In genomic region chr5:58800410-58800809, GRCh38 we compare ENCODE assay signal across 27 cellular contexts.
"Had no signal": no experiment of that assay in that cellular context is flagged by ENCODE, and none has a peak within 500 bp of the region (broad histone marks: within the 10 kb centered on the region; RNA-seq: fewer than 3 reads in every experiment).

No MANE protein-coding gene starts in this region.

- DNase-seq: activated CD4-positive, alpha-beta T cell treated with anti-CD3 and anti-CD28 coated beads for 36 hours; activated CD4-positive, alpha-beta T cell treated with anti-CD3 and anti-CD28 coated beads, Interleukin-2, amount 50 U/mL, for 4 hours; activated CD4-positive, CD25-positive, alpha-beta regulatory T cell; activated effector memory CD4-positive, alpha-beta T cell treated with Interleukin-2 at 50 U/mL for 16 hours; activated naive CD4-positive, alpha-beta T cell treated with Interleukin-2 at 50 U/mL for 16 hours; activated naive CD8-positive, alpha-beta T cell treated with anti-CD3 and anti-CD28 coated beads, Interleukin-2, amount 10 ng/mL, durations not matched to agents 7 days and 5 days; activated T-cell treated with anti-CD3 and anti-CD28 coated beads for 4 hours; activated T-cell treated with anti-CD3 and anti-CD28 coated beads, Interleukin-2, amount 50 U/mL, for 72 hours; amniotic stem cell; cortex of kidney; effector memory CD8-positive, alpha-beta T cell; erythroblast; gastrocnemius medialis; glutamatergic neuron; hippocampal formation; immature natural killer cell; kidney; left colon; mammary epithelial cell; naive B cell; pancreas; stimulated activated CD4-positive, alpha-beta T cell treated with anti-CD3 and anti-CD28 coated beads, Interleukin-1b, Interleukin-23, amount 100 ng/mL, for 48 hours; stimulated activated naive B cell treated with anti-CD40 and anti-IgM and Interleukin-4, amounts not matched to agents 10 μg/mL and 1 μg/mL and 100 μg/mL, for 72 hours; stomach; T-helper 2 cell; thyroid gland; upper lobe of left lung had no signal

- ATAC-seq: activated CD4-positive, alpha-beta T cell treated with anti-CD3 and anti-CD28 coated beads for 36 hours; activated T-cell treated with anti-CD3 and anti-CD28 coated beads, Interleukin-2, amount 50 U/mL, for 72 hours; effector memory CD8-positive, alpha-beta T cell; gastrocnemius medialis; left colon; pancreas; stimulated activated naive B cell treated with anti-CD40 and anti-IgM and Interleukin-4, amounts not matched to agents 10 μg/mL and 1 μg/mL and 100 μg/mL, for 72 hours had no signal
